8 cellular contexts compared by ENCODE assay signal in genomic region chr5:156824800-156825199, GRCh38. TPM values are rescaled to one million over a fixed set of nuclear protein-coding genes. Genes with fewer than 3 reads are reported as not detected.
DNase-seq lines count a peak whose midpoint lies in the region; ATAC-seq and TF ChIP-seq lines count a peak whose summit lies in the region.

No MANE protein-coding gene starts in this region.

- H3K4me1 ChIP-seq in Peyer's patch (no peaks in the 10 kb centered on the region), tibial artery (no peaks in the 10 kb centered on the region)

- TF ChIP-seq CTCF in Peyer's patch (IDR thresholded peaks at IDR 0.05) (peak in 4 of 6 experiments; percentile 6 to 49 (median 41)), tibial artery (IDR thresholded peaks at IDR 0.05) (peak; percentile 42 to 51)

- no peak for TF ChIP-seq POLR2A in Peyer's patch (IDR thresholded peaks at IDR 0.05)

- ATAC-seq in left ventricle myocardium superior (peak; percentile 76), HG03159 (IDR thresholded peaks at IDR 0.05; ENCODE audit: unreplicated experiment) (no peak), HG02763 (IDR thresholded peaks at IDR 0.05; ENCODE audit: unreplicated experiment) (no peak)

- intact Hi-C loops in left ventricle myocardium superior (cut with micrococcal nuclease) (loop anchor here (10.0 kb wide), 1 partner anchor 880 kb away; no protein-coding TSS in a partner anchor), tibial artery (cut with DNase I; ENCODE audit: low total_unique reads) (loop anchor here (5.0 to 10.0 kb wide), 2 partner anchors 882 to 1210 kb away; no protein-coding TSS in a partner anchor)

- H3K36me3 ChIP-seq in Peyer's patch: no peaks in the 10 kb centered on the region
- no peaks in the 10 kb centered on the region for H3K36me3 ChIP-seq in tibial artery

- H3K4me3 ChIP-seq in Peyer's patch: no peak overlapping the region
- H3K4me3 ChIP-seq in tibial artery: no peak overlapping the region

- H3K27ac ChIP-seq in Peyer's patch: no peak overlapping the region
- H3K27ac ChIP-seq in tibial artery: no peak overlapping the region

- no peaks in the 10 kb centered on the region for H3K27me3 ChIP-seq in Peyer's patch
- no peaks in the 10 kb centered on the region for H3K27me3 ChIP-seq in tibial artery

- H3K9me3 ChIP-seq in Peyer's patch: no peaks in the 10 kb centered on the region
- no peaks in the 10 kb centered on the region for H3K9me3 ChIP-seq in tibial artery

- DNase-seq in NCI-H524 (lab: John Stamatoyannopoulos, UW): peak; percentile 57 to 71
- DNase-seq in NCI-H524 treated with DMSO at 0.1 percent for 48 hours (lab: John Stamatoyannopoulos, UW): no peak
- no peak for DNase-seq in Peyer's patch
- DNase-seq in left ventricle myocardium superior: no peak
- no peak for DNase-seq in tibial artery
- DNase-seq in effector CD4-positive, alpha-beta T cell: no peak

RNA-seq across cellular contexts. Expression of gene PPP1R2B, which starts 25.3 kb away (rescaled TPM):
- total RNA-seq in Peyer's patch (not detected), left ventricle myocardium superior (not detected)

Comparison
In these comparisons a context has a peak if more than half of its experiments do, and no peak if none do; other contexts are left out.
1. DNase-seq: peak in NCI-H524 (2 of 2); none in NCI-H524 treated with DMSO at 0.1 percent for 48 hours (single experiment), Peyer's patch (0 of 3), left ventricle myocardium superior (single experiment), tibial artery (0 of 2) and effector CD4-positive, alpha-beta T cell (single experiment).